Comparison of ENCODE assay signal across 8 cellular contexts in genomic region chr18:57209697-57210096, GRCh38.
DNase-seq lines count a peak whose midpoint lies in the region; ATAC-seq and TF ChIP-seq lines count a peak whose summit lies in the region.

No MANE protein-coding gene starts in this region.

- no peaks in the 10 kb centered on the region for H3K27me3 ChIP-seq in uterus

- peaks cover 21% of the 10 kb centered on the region for H3K27me3 Mint-ChIP-seq in T-helper 2 cell treated with Interferon-gamma antibody and Interleukin-4, amounts not matched to agents 5 μg/mL and 100 μg/mL, for 36 hours (ENCODE audit: low read depth)

- peak overlapping the region; percentile 67 for H3K4me3 Mint-ChIP-seq in T-helper 2 cell treated with Interferon-gamma antibody and Interleukin-4, amounts not matched to agents 5 μg/mL and 100 μg/mL, for 36 hours
- peak overlapping the region; percentile 39 for H3K4me3 Mint-ChIP-seq in stimulated activated effector memory CD8-positive, alpha-beta T cell treated with anti-CD3 and anti-CD28 coated beads, Interleukin-12 subunit alpha, Interleukin-12 subunit beta, amount 100 ng/mL, for 72 hours

- no peak for ATAC-seq in stimulated activated effector memory CD8-positive, alpha-beta T cell treated with anti-CD3 and anti-CD28 coated beads, Interleukin-12 subunit alpha, Interleukin-12 subunit beta, amount 100 ng/mL, for 72 hours

- H3K4me3 ChIP-seq in uterus, result no peak overlapping the region

- no peaks in the 10 kb centered on the region for H3K36me3 Mint-ChIP-seq in T-helper 2 cell treated with Interferon-gamma antibody and Interleukin-4, amounts not matched to agents 5 μg/mL and 100 μg/mL, for 36 hours (ENCODE audit: low read depth)
- H3K36me3 Mint-ChIP-seq in stimulated activated effector memory CD8-positive, alpha-beta T cell treated with anti-CD3 and anti-CD28 coated beads, Interleukin-12 subunit alpha, Interleukin-12 subunit beta, amount 100 ng/mL, for 72 hours, result no peaks in the 10 kb centered on the region

- no peaks in the 10 kb centered on the region for H3K4me1 ChIP-seq in uterus

- no peak overlapping the region for H3K27ac Mint-ChIP-seq in T-helper 2 cell treated with Interferon-gamma antibody and Interleukin-4, amounts not matched to agents 5 μg/mL and 100 μg/mL, for 36 hours
- no peak overlapping the region for H3K27ac Mint-ChIP-seq in stimulated activated effector memory CD8-positive, alpha-beta T cell treated with anti-CD3 and anti-CD28 coated beads, Interleukin-12 subunit alpha, Interleukin-12 subunit beta, amount 100 ng/mL, for 72 hours

- no peak for TF ChIP-seq POLR2A in uterus (IDR thresholded peaks at IDR 0.05)

- no peaks in the 10 kb centered on the region for H3K9me3 Mint-ChIP-seq in T-helper 2 cell treated with Interferon-gamma antibody and Interleukin-4, amounts not matched to agents 5 μg/mL and 100 μg/mL, for 36 hours
- H3K9me3 Mint-ChIP-seq in stimulated activated effector memory CD8-positive, alpha-beta T cell treated with anti-CD3 and anti-CD28 coated beads, Interleukin-12 subunit alpha, Interleukin-12 subunit beta, amount 100 ng/mL, for 72 hours, result no peaks in the 10 kb centered on the region

- no peak for TF ChIP-seq CTCF in uterus (IDR thresholded peaks at IDR 0.05)

- H3K9me3 ChIP-seq in uterus, result no peaks in the 10 kb centered on the region

- peaks cover 9% of the 10 kb centered on the region for H3K4me1 Mint-ChIP-seq in T-helper 2 cell treated with Interferon-gamma antibody and Interleukin-4, amounts not matched to agents 5 μg/mL and 100 μg/mL, for 36 hours (ENCODE audit: low read depth)
- peaks cover 9% of the 10 kb centered on the region for H3K4me1 Mint-ChIP-seq in stimulated activated effector memory CD8-positive, alpha-beta T cell treated with anti-CD3 and anti-CD28 coated beads, Interleukin-12 subunit alpha, Interleukin-12 subunit beta, amount 100 ng/mL, for 72 hours

- H3K27ac ChIP-seq in uterus, result no peak overlapping the region

- H3K36me3 ChIP-seq in uterus, result no peaks in the 10 kb centered on the region

- no peak for DNase-seq in T-helper 2 cell treated with Interferon-gamma antibody and Interleukin-4, amounts not matched to agents 5 μg/mL and 100 μg/mL, for 36 hours (ENCODE audit: low spot score)
- DNase-seq in T-helper 2 cell, result no peak
- DNase-seq in NCI-H2107 (lab: John Stamatoyannopoulos, UW), result peak; percentile 64
- peak; percentile 44 for DNase-seq in cerebellar cortex (ENCODE audit: low spot score)
- no peak for DNase-seq in stimulated activated effector memory CD8-positive, alpha-beta T cell treated with anti-CD3 and anti-CD28 coated beads, Interleukin-12 subunit alpha, Interleukin-12 subunit beta, amount 100 ng/mL, for 72 hours (ENCODE audit: low spot score in 2 of 2)
- no peak for DNase-seq in NCI-H774 (lab: John Stamatoyannopoulos, UW)
- DNase-seq in uterus, result no peak
- DNase-seq in HK-2 (ENCODE audit: unreplicated experiment), result no peak

- intact Hi-C loops in uterus (cut with DNase I; ENCODE audit: low total_unique reads), result no loop called here

Comparison
In these comparisons a context has a peak if more than half of its experiments do, and no peak if none do; other contexts are left out.
1. DNase-seq: peak in NCI-H2107 (single experiment) and cerebellar cortex (single experiment); none in T-helper 2 cell treated with Interferon-gamma antibody and Interleukin-4, amounts not matched to agents 5 μg/mL and 100 μg/mL, for 36 hours (single experiment), T-helper 2 cell (0 of 5), stimulated activated effector memory CD8-positive, alpha-beta T cell treated with anti-CD3 and anti-CD28 coated beads, Interleukin-12 subunit alpha, Interleukin-12 subunit beta, amount 100 ng/mL, for 72 hours (0 of 2), NCI-H774 (single experiment), uterus (0 of 2) and HK-2 (single experiment).